16 cellular contexts compared by ENCODE assay signal in the genomic region with DNA sequence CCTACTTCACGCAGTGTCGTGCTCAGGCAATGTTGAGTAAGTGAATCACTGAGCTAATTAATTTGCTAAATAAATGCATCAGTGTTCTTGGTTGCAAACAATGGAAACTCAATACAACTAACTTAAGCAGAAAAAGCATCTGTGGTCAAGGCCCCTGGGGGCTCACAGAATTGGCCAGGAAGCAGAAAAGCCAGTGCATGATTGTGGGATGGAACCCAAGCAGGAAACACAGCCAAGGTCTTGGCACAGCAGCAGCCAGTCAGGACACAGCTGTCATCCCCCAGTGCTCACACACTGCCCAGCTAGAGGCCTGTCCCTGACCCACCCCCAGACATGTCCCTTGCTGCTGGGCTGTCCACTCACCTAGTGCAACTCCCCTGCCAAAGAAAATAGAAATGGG.
A peak's percentile ranks its signal among the peaks of the same experiment; 100 is the strongest.
DNase-seq lines count a peak whose midpoint lies in the region; ATAC-seq and TF ChIP-seq lines count a peak whose summit lies in the region.
"Had no signal": no experiment of that assay in that cellular context is flagged by ENCODE, and none has a peak within 500 bp of the region (broad histone marks: within the 10 kb centered on the region; RNA-seq: fewer than 3 reads in every experiment).

No MANE protein-coding gene starts in this region.

- H3K27me3 Mint-ChIP-seq in immature natural killer cell (ENCODE audit: low read depth in 3 of 3), result peaks cover 4 to 5% (median 4%) of the 10 kb centered on the region in 3 donors
- H3K27me3 Mint-ChIP-seq in T-helper 17 cell, result peaks cover 18% of the 10 kb centered on the region

- no peak overlapping the region for H2AFZ ChIP-seq in Loucy (ENCODE audit: low read length)

- no peaks in the 10 kb centered on the region for H3K27me3 ChIP-seq in Loucy (ENCODE audit: insufficient read depth, low read length, poor library complexity, severe bottlenecking)

- no peaks in the 10 kb centered on the region for H3K4me1 Mint-ChIP-seq in immature natural killer cell
- peaks cover 11% of the 10 kb centered on the region for H3K4me1 Mint-ChIP-seq in T-helper 17 cell
- H3K4me1 Mint-ChIP-seq: natural killer cell had no signal

- H3K9ac ChIP-seq in Loucy (ENCODE audit: low read depth, low read length, poor library complexity, severe bottlenecking), result no peak overlapping the region

- H3K4me3 Mint-ChIP-seq in immature natural killer cell, result no peak overlapping the region
- H3K4me3 Mint-ChIP-seq in T-helper 17 cell, result no peak overlapping the region
- H3K4me3 Mint-ChIP-seq: activated naive CD4-positive, alpha-beta T cell treated with anti-CD3 and anti-CD28 coated beads, Interleukin-2, amount 10 ng/mL, durations not matched to agents 7 days and 5 days; natural killer cell had no signal

- TF ChIP-seq CTCF in AG09319 (IDR thresholded peaks at IDR 0.05; ENCODE audit: low read depth, low read length), result no peak
- no peak for TF ChIP-seq CTCF in Loucy (conservative IDR thresholded peaks at IDR 0.05; ENCODE audit: low read length)

- H3K4me3 ChIP-seq in Loucy (ENCODE audit: low read length, poor library complexity, severe bottlenecking), result no peak overlapping the region

- peak overlapping the region; percentile 14 for H3K4me2 ChIP-seq in Loucy (ENCODE audit: low read depth, low read length, poor library complexity, severe bottlenecking)

- no peaks in the 10 kb centered on the region for H4K20me1 ChIP-seq in Loucy (ENCODE audit: insufficient read depth, low read length, poor library complexity, severe bottlenecking)

- H3K9me3 ChIP-seq in Loucy (ENCODE audit: insufficient read depth, low read depth, low read length), result no peaks in the 10 kb centered on the region
- H3K9me3 ChIP-seq in T-helper 17 cell (ENCODE audit: control insufficient read depth, low read length, poor library complexity, severe bottlenecking), result no peaks in the 10 kb centered on the region

- no peaks in the 10 kb centered on the region for H3K9me2 ChIP-seq in Loucy (replicated peaks; ENCODE audit: low read depth, low read length)

- no peaks in the 10 kb centered on the region for H3K79me2 ChIP-seq in Loucy (ENCODE audit: insufficient read depth, low read length)

- ATAC-seq in T-helper 17 cell (no peak), GM21528 (IDR thresholded peaks at IDR 0.05; ENCODE audit: low FRiP score, unreplicated experiment) (no peak)
- ATAC-seq: natural killer cell had no signal

- H3F3A ChIP-seq in Loucy (ENCODE audit: low read depth), result no peaks in the 10 kb centered on the region

- no peaks in the 10 kb centered on the region for H3K36me3 ChIP-seq in Loucy (ENCODE audit: insufficient read depth, low read length)

- H3K27ac Mint-ChIP-seq in immature natural killer cell (no peak overlapping the region), T-helper 17 cell (no peak overlapping the region)
- H3K27ac Mint-ChIP-seq: activated naive CD4-positive, alpha-beta T cell treated with anti-CD3 and anti-CD28 coated beads, Interleukin-2, amount 10 ng/mL, durations not matched to agents 7 days and 5 days; natural killer cell had no signal

- DNase-seq in AG09319 (ENCODE audit: extremely low read depth, low read depth) (peak; percentile 85), epidermal melanocyte (ENCODE audit: insufficient read length, low spot score) (peak; percentile 56), kidney tubule cell (ENCODE audit: low spot score) (peak; percentile 40), immature natural killer cell (no peak), SW 1271 (lab: John Stamatoyannopoulos, UW) (no peak), T-helper 17 cell (no peak)
- DNase-seq: ACHN; activated CD8-positive, alpha-beta memory T cell treated with anti-CD3 and anti-CD28 coated beads, Interleukin-2, amount 50 U/mL, for 48 hours; activated naive CD4-positive, alpha-beta T cell treated with anti-CD3 and anti-CD28 coated beads, Interleukin-2, amount 10 ng/mL, durations not matched to agents 7 days and 5 days; Karpas-422; natural killer cell; NCI-H1930; NCI-H526 treated with DMSO at 0.1 percent for 48 hours; trophoblast cell had no signal

- no peaks in the 10 kb centered on the region for H3K36me3 Mint-ChIP-seq in immature natural killer cell
- no peaks in the 10 kb centered on the region for H3K36me3 Mint-ChIP-seq in T-helper 17 cell (ENCODE audit: low read depth)
- H3K36me3 Mint-ChIP-seq: activated naive CD4-positive, alpha-beta T cell treated with anti-CD3 and anti-CD28 coated beads, Interleukin-2, amount 10 ng/mL, durations not matched to agents 7 days and 5 days; natural killer cell had no signal

- H3K4me1 ChIP-seq in Loucy (ENCODE audit: insufficient read depth, low read length, poor library complexity, severe bottlenecking), result peaks cover 29% of the 10 kb centered on the region

- H3K9me3 Mint-ChIP-seq in immature natural killer cell, result no peaks in the 10 kb centered on the region
- H3K9me3 Mint-ChIP-seq: activated naive CD4-positive, alpha-beta T cell treated with anti-CD3 and anti-CD28 coated beads, Interleukin-2, amount 10 ng/mL, durations not matched to agents 7 days and 5 days; natural killer cell had no signal

Comparison
In these comparisons a context has a peak if more than half of its experiments do, and no peak if none do; other contexts are left out.
1. DNase-seq: peak in AG09319 (single experiment), epidermal melanocyte (single experiment) and kidney tubule cell (single experiment); none in immature natural killer cell (0 of 3), SW 1271 (0 of 2) and T-helper 17 cell (0 of 3).